10 cellular contexts compared by ENCODE assay signal in genomic region chr13:74062933-74063332, GRCh38.
DNase-seq lines count a peak whose midpoint lies in the region; ATAC-seq, FAIRE-seq and TF ChIP-seq lines count a peak whose summit lies in the region.
"Had no signal": no experiment of that assay in that cellular context is flagged by ENCODE, and none has a peak within 500 bp of the region (broad histone marks: within the 10 kb centered on the region; RNA-seq: fewer than 3 reads in every experiment).

No MANE protein-coding gene starts in this region.

- TF ChIP-seq CTCF in pancreas (IDR thresholded peaks at IDR 0.05) = no peak

- H3K27me3 ChIP-seq in esophagus (ENCODE audit: control insufficient read depth in 1 of 2, insufficient read depth in 2 of 2, low read length in 2 of 2) (no peaks in the 10 kb centered on the region), pancreas (no peaks in the 10 kb centered on the region)
- H3K27me3 ChIP-seq: neutrophil had no signal

- H3K4me1 ChIP-seq in esophagus (ENCODE audit: control insufficient read depth in 2 of 2, insufficient read depth in 2 of 2, low read length in 1 of 2) (no peaks in the 10 kb centered on the region), pancreas (peaks cover 0 to 8% (median 5%) of the 10 kb centered on the region in 3 donors)

- H3K9me3 ChIP-seq in esophagus (ENCODE audit: control insufficient read depth in 2 of 2, insufficient read depth in 1 of 2, low read depth in 1 of 2, low read length in 1 of 2) (no peaks in the 10 kb centered on the region), pancreas (no peaks in the 10 kb centered on the region)
- H3K9me3 ChIP-seq: neutrophil had no signal

- H3K36me3 ChIP-seq in esophagus (ENCODE audit: control insufficient read depth in 2 of 2, insufficient read depth in 2 of 2, low read length in 1 of 2) (no peaks in the 10 kb centered on the region), pancreas (no peaks in the 10 kb centered on the region)
- H3K36me3 ChIP-seq: neutrophil had no signal

- no peak overlapping the region for H3K4me3 ChIP-seq in esophagus (ENCODE audit: low read depth in 1 of 2, low read length in 2 of 2)
- H3K4me3 ChIP-seq in pancreas = no peak overlapping the region
- H3K4me3 ChIP-seq: SK-N-MC had no signal

- DNase-seq in pancreas (no peak), SKM-1 treated with dmso at 0.1 percent for 144 hours (lab: John Stamatoyannopoulos, UW; ENCODE audit: unreplicated experiment) (no peak), NCI-H2107 treated with DMSO at 0.1 percent for 48 hours (lab: John Stamatoyannopoulos, UW; ENCODE audit: unreplicated experiment) (no peak), NCI-H2107 (lab: John Stamatoyannopoulos, UW) (no peak)

- no peak for FAIRE-seq in pancreas (lab: Jason Lieb, UNC)

- H3K27ac ChIP-seq in esophagus (ENCODE audit: low read depth in 2 of 2, low read length in 1 of 2) (peak overlapping the region; percentile 40 to 64), pancreas (peak overlapping the region in 1 of 4 donors; percentile 15)
- H3K27ac ChIP-seq: neutrophil, SK-N-MC had no signal

- ATAC-seq in GM18858 (IDR thresholded peaks at IDR 0.05; ENCODE audit: unreplicated experiment) (peak; percentile 85), HG02840 (IDR thresholded peaks at IDR 0.05; ENCODE audit: low FRiP score, unreplicated experiment) (peak; percentile 63), SK-N-SH treated with all-trans-retinoic acid at 6 μM for 48 hours (peak; percentile 30; the same call in 1 of the 3 replicates), pancreas (peak in 3 of 4 donors; percentile 57 to 79 (median 61))

- WGBS in esophagus, 2 donors = 43 to 47% methylated on average over 6 of the region's 6 CpGs
- WGBS in pancreas, 2 donors = 66 to 76% methylated on average over 6 of the region's 6 CpGs

- intact Hi-C loops in pancreas (cut with DNase I) = no loop called here

TF ChIP-seq in SK-N-SH treated with all-trans-retinoic acid at 6 μM for 48 hours, 23 proteins besides CTCF, POLR2A, EP300 and RAD21:
- TF ChIP-seq ZFP30 (CRISPR knock-in tag; IDR thresholded peaks at IDR 0.05) (no peak), ZNF8 (CRISPR knock-in tag; IDR thresholded peaks at IDR 0.05) (no peak), PPARA (CRISPR knock-in tag; IDR thresholded peaks at IDR 0.05; ENCODE audit: borderline replicate concordance) (no peak), TSHZ2 (CRISPR knock-in tag; IDR thresholded peaks at IDR 0.05) (no peak), BACH2 (CRISPR knock-in tag; IDR thresholded peaks at IDR 0.05; ENCODE audit: borderline replicate concordance) (no peak), ESRRG (CRISPR knock-in tag; IDR thresholded peaks at IDR 0.05) (no peak), TCF4 (CRISPR knock-in tag; IDR thresholded peaks at IDR 0.05; ENCODE audit: borderline replicate concordance) (no peak), POU6F1 (CRISPR knock-in tag; IDR thresholded peaks at IDR 0.05; ENCODE audit: borderline replicate concordance, low read depth) (no peak), SNAI2 (CRISPR knock-in tag; IDR thresholded peaks at IDR 0.05) (no peak), GLIS3 (CRISPR knock-in tag; IDR thresholded peaks at IDR 0.05) (no peak), CREB5 (CRISPR knock-in tag; IDR thresholded peaks at IDR 0.05; ENCODE audit: low read depth) (no peak), ISL1 (CRISPR knock-in tag; IDR thresholded peaks at IDR 0.05) (no peak), TOX (CRISPR knock-in tag; IDR thresholded peaks at IDR 0.05; ENCODE audit: borderline replicate concordance) (no peak), ZFP3 (CRISPR knock-in tag; IDR thresholded peaks at IDR 0.05) (no peak), ZNF70 (CRISPR knock-in tag; IDR thresholded peaks at IDR 0.05) (no peak)
TF ChIP-seq in SK-N-SH treated with all-trans-retinoic acid at 6 μM for 48 hours: peak in this region for 0.

Comparison
In these comparisons a context has a peak if more than half of its experiments do, and no peak if none do; other contexts are left out.
1. ATAC-seq: peak in every context shown above with its lines; median percentile 85 in GM18858; 63 in HG02840; 61 in pancreas; 30 in SK-N-SH treated with all-trans-retinoic acid at 6 μM for 48 hours.